Comparison of ENCODE assay signal across 12 cellular contexts in the genomic region with DNA sequence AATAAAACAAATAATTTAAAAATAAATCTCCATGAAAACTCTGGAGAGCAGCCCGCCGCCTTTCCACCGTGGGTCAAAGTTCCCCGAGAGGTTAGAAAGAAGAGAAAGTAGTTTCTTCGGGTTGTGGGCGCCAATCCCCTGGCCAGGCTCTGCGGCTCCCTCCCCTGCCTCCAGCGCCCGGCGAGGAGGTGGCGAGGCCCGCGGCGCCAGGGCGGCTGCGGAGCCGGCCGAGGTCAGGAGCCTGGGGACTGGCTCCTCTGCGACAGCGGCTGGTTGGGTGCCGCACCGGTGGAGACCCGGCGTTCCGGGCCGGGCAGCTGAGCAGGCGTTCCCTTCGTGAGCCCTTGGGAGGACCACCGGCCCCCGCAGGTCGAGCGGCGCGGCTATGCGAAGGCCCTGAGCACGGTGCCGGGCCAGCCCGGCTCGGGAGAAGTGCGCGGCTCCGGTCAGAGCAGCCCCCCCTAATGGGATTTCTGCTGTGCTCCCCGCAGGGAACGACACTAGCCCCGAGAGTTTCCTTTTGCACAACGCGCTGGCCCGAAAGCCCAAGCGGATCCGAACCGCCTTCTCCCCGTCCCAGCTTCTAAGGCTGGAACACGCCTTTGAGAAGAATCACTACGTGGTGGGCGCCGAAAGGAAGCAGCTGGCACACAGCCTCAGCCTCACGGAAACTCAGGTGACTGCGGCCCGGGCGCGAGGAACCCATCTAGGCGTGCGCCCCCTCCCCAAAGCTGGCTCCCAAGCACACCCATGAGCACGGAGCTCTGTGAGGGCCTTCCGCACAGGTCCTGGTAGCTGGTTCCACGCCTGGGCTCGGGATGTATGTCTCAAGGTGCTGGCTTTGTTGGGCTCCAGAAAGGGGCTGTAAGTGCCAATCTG. TPM values are rescaled to one million over a fixed set of nuclear protein-coding genes. Genes with fewer than 3 reads are reported as not detected.
A peak's percentile ranks its signal among the peaks of the same experiment; 100 is the strongest.
DNase-seq lines count a peak whose midpoint lies in the region; ATAC-seq and TF ChIP-seq lines count a peak whose summit lies in the region.
"Had no signal": no experiment of that assay in that cellular context is flagged by ENCODE, and none has a peak within 500 bp of the region (broad histone marks: within the 10 kb centered on the region; RNA-seq: fewer than 3 reads in every experiment).

No MANE protein-coding gene starts in this region.

- TF ChIP-seq CTCF in fibroblast of villous mesenchyme (IDR thresholded peaks at IDR 0.05; ENCODE audit: insufficient read depth, low read depth, low read length), result no peak
- no peak for TF ChIP-seq CTCF in neural crest cell (conservative IDR thresholded peaks at IDR 0.05)

- H3K36me3 Mint-ChIP-seq in neural crest cell (ENCODE audit: low read depth), result peaks cover 2% of the 10 kb centered on the region
- peaks cover 2% of the 10 kb centered on the region for H3K36me3 Mint-ChIP-seq in activated CD8-positive, alpha-beta T cell treated with anti-CD3 and anti-CD28 coated beads, Interleukin-2, amount 10 ng/mL, durations not matched to agents 7 days and 5 days (ENCODE audit: low read depth)

- no peak for ATAC-seq in stimulated activated naive CD8-positive, alpha-beta T cell treated with anti-CD3 and anti-CD28 coated beads, Interleukin-15, amount 100 ng/mL, for 72 hours
- no peak for ATAC-seq in stimulated activated naive CD8-positive, alpha-beta T cell treated with anti-CD3 and anti-CD28 coated beads, Interleukin-15, Interleukin-2, amounts not matched to agents 100 U/mL and 50 U/mL, for 24 hours
- ATAC-seq in HG02623 (IDR thresholded peaks at IDR 0.05; ENCODE audit: unreplicated experiment), result no peak
- no peak for ATAC-seq in activated CD8-positive, alpha-beta T cell treated with anti-CD3 and anti-CD28 coated beads, Interleukin-2, amount 10 ng/mL, durations not matched to agents 7 days and 5 days
- ATAC-seq: HCT116, left lung had no signal

- H3K4me1 Mint-ChIP-seq in stimulated activated naive CD8-positive, alpha-beta T cell treated with anti-CD3 and anti-CD28 coated beads, Interleukin-15, amount 100 ng/mL, for 72 hours, result peaks cover 72% of the 10 kb centered on the region
- peaks cover 42% of the 10 kb centered on the region for H3K4me1 Mint-ChIP-seq in neural crest cell
- peaks cover 20% of the 10 kb centered on the region for H3K4me1 Mint-ChIP-seq in activated CD8-positive, alpha-beta T cell treated with anti-CD3 and anti-CD28 coated beads, Interleukin-2, amount 10 ng/mL, durations not matched to agents 7 days and 5 days (ENCODE audit: low read depth)

- peak overlapping the region in 1 of 2 donors; percentile 59 for H3K27ac Mint-ChIP-seq in stimulated activated naive CD8-positive, alpha-beta T cell treated with anti-CD3 and anti-CD28 coated beads, Interleukin-15, amount 100 ng/mL, for 72 hours
- H3K27ac Mint-ChIP-seq in neural crest cell (ENCODE audit: unreplicated experiment), result no peak overlapping the region
- no peak overlapping the region for H3K27ac Mint-ChIP-seq in activated CD8-positive, alpha-beta T cell treated with anti-CD3 and anti-CD28 coated beads, Interleukin-2, amount 10 ng/mL, durations not matched to agents 7 days and 5 days
- H3K27ac Mint-ChIP-seq: activated B cell treated with CpG ODN at 0.5 μM for 24 hours had no signal

- CTCF ChIA-PET in activated CD8-positive, alpha-beta T cell treated with anti-CD3 and anti-CD28 coated beads, Interleukin-2, amount 10 ng/mL, durations not matched to agents 7 days and 5 days (lab: Charles Lee), result no interaction called here

- peaks cover 100% of the 10 kb centered on the region for H3K27me3 Mint-ChIP-seq in stimulated activated naive CD8-positive, alpha-beta T cell treated with anti-CD3 and anti-CD28 coated beads, Interleukin-15, amount 100 ng/mL, for 72 hours
- H3K27me3 Mint-ChIP-seq in neural crest cell (ENCODE audit: low read depth), result peaks cover 100% of the 10 kb centered on the region
- peaks cover 84% of the 10 kb centered on the region for H3K27me3 Mint-ChIP-seq in activated CD8-positive, alpha-beta T cell treated with anti-CD3 and anti-CD28 coated beads, Interleukin-2, amount 10 ng/mL, durations not matched to agents 7 days and 5 days (ENCODE audit: low read depth)

- H3K9me3 Mint-ChIP-seq in stimulated activated naive CD8-positive, alpha-beta T cell treated with anti-CD3 and anti-CD28 coated beads, Interleukin-15, amount 100 ng/mL, for 72 hours, result no peaks in the 10 kb centered on the region
- H3K9me3 Mint-ChIP-seq in neural crest cell, result no peaks in the 10 kb centered on the region
- no peaks in the 10 kb centered on the region for H3K9me3 Mint-ChIP-seq in activated CD8-positive, alpha-beta T cell treated with anti-CD3 and anti-CD28 coated beads, Interleukin-2, amount 10 ng/mL, durations not matched to agents 7 days and 5 days (ENCODE audit: insufficient read depth)
- H3K9me3 Mint-ChIP-seq: activated B cell treated with CpG ODN at 0.5 μM for 24 hours had no signal

- H3K4me3 ChIP-seq in fibroblast of villous mesenchyme (ENCODE audit: low read depth, low read length), result peak overlapping the region; percentile 66
- H3K4me3 ChIP-seq: left lung had no signal

- peak overlapping the region; percentile 5 to 66 for H3K4me3 Mint-ChIP-seq in stimulated activated naive CD8-positive, alpha-beta T cell treated with anti-CD3 and anti-CD28 coated beads, Interleukin-15, amount 100 ng/mL, for 72 hours
- peak overlapping the region; percentile 80 for H3K4me3 Mint-ChIP-seq in neural crest cell
- H3K4me3 Mint-ChIP-seq in activated CD8-positive, alpha-beta T cell treated with anti-CD3 and anti-CD28 coated beads, Interleukin-2, amount 10 ng/mL, durations not matched to agents 7 days and 5 days, result no peak overlapping the region

- POLR2A ChIA-PET in activated CD8-positive, alpha-beta T cell treated with anti-CD3 and anti-CD28 coated beads, Interleukin-2, amount 10 ng/mL, durations not matched to agents 7 days and 5 days (lab: Charles Lee), result no interaction called here

- no peak for DNase-seq in stimulated activated naive CD8-positive, alpha-beta T cell treated with anti-CD3 and anti-CD28 coated beads, Interleukin-15, amount 100 ng/mL, for 72 hours
- no peak for DNase-seq in stimulated activated naive CD8-positive, alpha-beta T cell treated with anti-CD3 and anti-CD28 coated beads, Interleukin-15, Interleukin-2, amounts not matched to agents 100 U/mL and 50 U/mL, for 24 hours
- DNase-seq in fibroblast of villous mesenchyme (ENCODE audit: low read depth) (peak; percentile 13), neural crest cell (ENCODE audit: low read depth, low spot score) (no peak), NCI-H2081 (lab: John Stamatoyannopoulos, UW) (no peak)
- DNase-seq in activated CD8-positive, alpha-beta T cell treated with anti-CD3 and anti-CD28 coated beads, Interleukin-2, amount 10 ng/mL, durations not matched to agents 7 days and 5 days, result no peak
- no peak for DNase-seq in activated effector memory CD4-positive, alpha-beta T cell treated with Interleukin-2 at 50 U/mL for 16 hours
- DNase-seq: activated B cell treated with CpG ODN at 0.5 μM for 24 hours, cerebellar nuclear complex, left lung had no signal

RNA-seq across cellular contexts. Expression of a gene that starts 2.8 kb away (rescaled TPM):
- total RNA-seq in fibroblast of villous mesenchyme, result 4.5 and 10.8 TPM in 2 replicates
- 1.0 and 1.1 TPM in 2 replicates for total RNA-seq in neural crest cell
- total RNA-seq in activated CD8-positive, alpha-beta T cell treated with anti-CD3 and anti-CD28 coated beads, Interleukin-2, amount 10 ng/mL, durations not matched to agents 7 days and 5 days, result not detected
- total RNA-seq: activated B cell treated with CpG ODN at 0.5 μM for 24 hours, left lung had no signal
